Comparison of ENCODE assay signal across 14 cellular contexts in genomic region chr1:204340137-204340536, GRCh38. TPM values are rescaled to one million over a fixed set of nuclear protein-coding genes. Genes with fewer than 3 reads are reported as not detected.
DNase-seq lines count a peak whose midpoint lies in the region; ATAC-seq and TF ChIP-seq lines count a peak whose summit lies in the region.
"Had no signal": no experiment of that assay in that cellular context is flagged by ENCODE, and none has a peak within 500 bp of the region (broad histone marks: within the 10 kb centered on the region; RNA-seq: fewer than 3 reads in every experiment).

No MANE protein-coding gene starts in this region.

- H4K20me1 ChIP-seq in neural progenitor cell (ENCODE audit: low read depth) = no peaks in the 10 kb centered on the region
- H4K20me1 ChIP-seq: BLaER1 treated with 17β-estradiol and CSF1 and Interleukin-3, amounts not matched to agents 10 nM and 100 nM had no signal

- no peak overlapping the region for H2AFZ ChIP-seq in neural progenitor cell (replicated peaks)

- peak overlapping the region; percentile 50 for H3K4me3 Mint-ChIP-seq in neural progenitor cell
- H3K4me3 Mint-ChIP-seq in activated naive CD8-positive, alpha-beta T cell treated with anti-CD3 and anti-CD28 coated beads, Interleukin-2, amount 50 U/mL, for 24 hours = no peak overlapping the region
- H3K4me3 Mint-ChIP-seq: activated CD4-positive, alpha-beta memory T cell treated with anti-CD3 and anti-CD28 coated beads, Interleukin-2, amount 10 ng/mL, durations not matched to agents 7 days and 5 days had no signal

- peaks cover 2% of the 10 kb centered on the region for H3K27me3 Mint-ChIP-seq in neural progenitor cell (ENCODE audit: insufficient read depth, low read depth)
- no peaks in the 10 kb centered on the region for H3K27me3 Mint-ChIP-seq in activated naive CD8-positive, alpha-beta T cell treated with anti-CD3 and anti-CD28 coated beads, Interleukin-2, amount 50 U/mL, for 24 hours

- no peak for TF ChIP-seq CTCF in neural progenitor cell (IDR thresholded peaks at IDR 0.05)
- TF ChIP-seq CTCF in BE2C (IDR thresholded peaks at IDR 0.05; ENCODE audit: low read depth, low read length) = no peak

- no peaks in the 10 kb centered on the region for H3K36me3 ChIP-seq in neural progenitor cell
- 0 out of 2 replicates have a peak, but pooled peaks cover 4% of the 10 kb centered on the region for H3K36me3 ChIP-seq in BE2C
- H3K36me3 ChIP-seq: BLaER1 treated with 17β-estradiol and CSF1 and Interleukin-3, amounts not matched to agents 10 nM and 100 nM had no signal

- H3K9me3 ChIP-seq in neural progenitor cell (ENCODE audit: low read depth) = no peaks in the 10 kb centered on the region
- no peaks in the 10 kb centered on the region for H3K9me3 ChIP-seq in BE2C
- H3K9me3 ChIP-seq: BLaER1 treated with 17β-estradiol and CSF1 and Interleukin-3, amounts not matched to agents 10 nM and 100 nM; psoas muscle had no signal

- H3K36me3 Mint-ChIP-seq in neural progenitor cell = peaks cover 3% of the 10 kb centered on the region
- no peaks in the 10 kb centered on the region for H3K36me3 Mint-ChIP-seq in activated naive CD8-positive, alpha-beta T cell treated with anti-CD3 and anti-CD28 coated beads, Interleukin-2, amount 50 U/mL, for 24 hours (ENCODE audit: low read depth)

- peaks cover 45% of the 10 kb centered on the region for H3K4me1 ChIP-seq in neural progenitor cell
- peaks cover 80% of the 10 kb centered on the region for H3K4me1 ChIP-seq in BE2C
- H3K4me1 ChIP-seq: psoas muscle had no signal

- DNase-seq in NCI-H1048 (lab: John Stamatoyannopoulos, UW) (peak; percentile 40), NCI-H187 treated with DMSO at 0.1 percent for 48 hours (lab: John Stamatoyannopoulos, UW) (peak; percentile 92), NCI-H748 treated with DMSO at 0.1 percent for 48 hours (lab: John Stamatoyannopoulos, UW) (peak; percentile 91), neural progenitor cell (ENCODE audit: low spot score) (peak; percentile 79), BE2C (no peak)
- no peak for DNase-seq in activated naive CD8-positive, alpha-beta T cell treated with anti-CD3 and anti-CD28 coated beads, Interleukin-2, amount 50 U/mL, for 24 hours
- DNase-seq: activated CD4-positive, alpha-beta memory T cell treated with anti-CD3 and anti-CD28 coated beads, Interleukin-2, amount 10 ng/mL, durations not matched to agents 7 days and 5 days; H7; MV-4-11; psoas muscle had no signal

- H3K4me3 ChIP-seq in neural progenitor cell = no peak overlapping the region
- no peak overlapping the region for H3K4me3 ChIP-seq in BE2C (ENCODE audit: low read depth, low read length)
- H3K4me3 ChIP-seq: BLaER1 treated with 17β-estradiol and CSF1 and Interleukin-3, amounts not matched to agents 10 nM and 100 nM; psoas muscle had no signal

- H3K4me1 Mint-ChIP-seq in neural progenitor cell = peaks cover 60% of the 10 kb centered on the region
- peaks cover 1% of the 10 kb centered on the region for H3K4me1 Mint-ChIP-seq in activated naive CD8-positive, alpha-beta T cell treated with anti-CD3 and anti-CD28 coated beads, Interleukin-2, amount 50 U/mL, for 24 hours
- H3K4me1 Mint-ChIP-seq: activated CD4-positive, alpha-beta memory T cell treated with anti-CD3 and anti-CD28 coated beads, Interleukin-2, amount 10 ng/mL, durations not matched to agents 7 days and 5 days had no signal

- no peak overlapping the region for H3K27ac ChIP-seq in neural progenitor cell
- H3K27ac ChIP-seq: BLaER1 treated with 17β-estradiol and CSF1 and Interleukin-3, amounts not matched to agents 10 nM and 100 nM; psoas muscle had no signal

- ATAC-seq in GM19452 (IDR thresholded peaks at IDR 0.05; ENCODE audit: unreplicated experiment) (no peak), GM18858 (IDR thresholded peaks at IDR 0.05; ENCODE audit: unreplicated experiment) (no peak)
- ATAC-seq in activated naive CD8-positive, alpha-beta T cell treated with anti-CD3 and anti-CD28 coated beads, Interleukin-2, amount 50 U/mL, for 24 hours = no peak
- ATAC-seq: psoas muscle, SK-N-SH treated with all-trans-retinoic acid at 6 μM for 48 hours had no signal

- H3K79me2 ChIP-seq in neural progenitor cell (ENCODE audit: low read depth) = no peaks in the 10 kb centered on the region

- no peak overlapping the region for H3K9ac ChIP-seq in neural progenitor cell
- H3K9ac ChIP-seq: BLaER1 treated with 17β-estradiol and CSF1 and Interleukin-3, amounts not matched to agents 10 nM and 100 nM had no signal

- H3F3A ChIP-seq in neural progenitor cell (ENCODE audit: low read depth) = peaks cover 9% of the 10 kb centered on the region

- peak overlapping the region; percentile 23 for H3K27ac Mint-ChIP-seq in neural progenitor cell
- no peak overlapping the region for H3K27ac Mint-ChIP-seq in activated naive CD8-positive, alpha-beta T cell treated with anti-CD3 and anti-CD28 coated beads, Interleukin-2, amount 50 U/mL, for 24 hours
- H3K27ac Mint-ChIP-seq: activated CD4-positive, alpha-beta memory T cell treated with anti-CD3 and anti-CD28 coated beads, Interleukin-2, amount 10 ng/mL, durations not matched to agents 7 days and 5 days had no signal

- H3K27me3 ChIP-seq in neural progenitor cell (peaks cover 15% of the 10 kb centered on the region), BE2C (no peaks in the 10 kb centered on the region)
- H3K27me3 ChIP-seq: BLaER1 treated with 17β-estradiol and CSF1 and Interleukin-3, amounts not matched to agents 10 nM and 100 nM had no signal

- peak overlapping the region; percentile 55 for H3K4me2 ChIP-seq in neural progenitor cell
- H3K4me2 ChIP-seq: BLaER1 treated with 17β-estradiol and CSF1 and Interleukin-3, amounts not matched to agents 10 nM and 100 nM had no signal

- H3K9me3 Mint-ChIP-seq in neural progenitor cell = no peaks in the 10 kb centered on the region
- H3K9me3 Mint-ChIP-seq in activated naive CD8-positive, alpha-beta T cell treated with anti-CD3 and anti-CD28 coated beads, Interleukin-2, amount 50 U/mL, for 24 hours = no peaks in the 10 kb centered on the region
- H3K9me3 Mint-ChIP-seq: activated CD4-positive, alpha-beta memory T cell treated with anti-CD3 and anti-CD28 coated beads, Interleukin-2, amount 10 ng/mL, durations not matched to agents 7 days and 5 days had no signal

RNA-seq across cellular contexts. Expression of gene PLEKHA6, which starts 19.6 kb away (rescaled TPM):
- total RNA-seq in neural progenitor cell (ENCODE audit: low replicate concordance) = 0.58 and 1.5 TPM in 2 replicates
- polyA plus RNA-seq in BE2C (2012; ENCODE audit: insufficient read depth, insufficient read length, low read depth) = 47.9 TPM
- total RNA-seq: activated CD4-positive, alpha-beta memory T cell treated with anti-CD3 and anti-CD28 coated beads, Interleukin-2, amount 10 ng/mL, durations not matched to agents 7 days and 5 days had no signal

Comparison
In these comparisons a context has a peak if more than half of its experiments do, and no peak if none do; other contexts are left out.
1. DNase-seq: peak in NCI-H1048 (single experiment), NCI-H187 treated with DMSO at 0.1 percent for 48 hours (single experiment), NCI-H748 treated with DMSO at 0.1 percent for 48 hours (single experiment) and neural progenitor cell (single experiment); none in activated naive CD8-positive, alpha-beta T cell treated with anti-CD3 and anti-CD28 coated beads, Interleukin-2, amount 50 U/mL, for 24 hours (single experiment) and BE2C (single experiment).